In the genomic region with DNA sequence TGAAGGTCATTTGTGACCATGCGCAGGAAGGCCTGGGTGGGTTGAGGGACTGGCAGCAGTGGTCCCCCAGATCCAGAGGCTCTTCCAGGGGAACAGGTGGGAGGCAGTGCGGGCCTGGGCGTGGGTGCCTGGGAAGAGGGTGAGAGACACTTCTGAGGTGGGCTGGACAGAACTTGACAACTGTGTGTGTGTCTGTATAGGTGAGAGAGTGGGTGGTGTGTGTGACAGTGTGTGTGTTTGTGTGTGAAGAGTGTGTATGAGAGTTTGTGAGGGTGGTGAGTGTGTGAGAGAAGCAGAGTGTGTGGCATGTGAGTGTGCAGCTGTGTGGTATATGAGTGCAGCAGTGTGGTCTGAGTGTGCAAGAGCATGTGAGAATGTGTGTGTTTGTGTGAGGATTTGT, we compare ENCODE assay signal across 22 cellular contexts.
"Had no signal": no experiment of that assay in that cellular context is flagged by ENCODE, and none has a peak within 500 bp of the region (broad histone marks: within the 10 kb centered on the region; RNA-seq: fewer than 3 reads in every experiment).

No MANE protein-coding gene starts in this region.

- DNase-seq: cortex of kidney; effector CD8-positive, alpha-beta T cell; foreskin melanocyte; kidney; left cardiac atrium; left ventricle myocardium inferior; lower lobe of right lung; mesendoderm; naive B cell; occipital lobe; pancreas; right lobe of liver; stimulated activated CD4-positive, alpha-beta T cell treated with anti-CD3 and anti-CD28 coated beads, Interleukin-4, amount 100 ng/mL, for 1 hour; stimulated activated CD8-positive, alpha-beta memory T cell treated with anti-CD3 and anti-CD28 coated beads, Interleukin-4, amount 100 ng/mL, for 48 hours; upper lobe of right lung had no signal

- H3K27ac ChIP-seq: hepatocyte, left ventricle myocardium inferior, lower lobe of right lung, neural progenitor cell, pancreas, prostate gland, right lobe of liver, tibial nerve, upper lobe of right lung, vagina had no signal

- H3K36me3 Mint-ChIP-seq: naive B cell; neural progenitor cell; stimulated activated effector memory CD8-positive, alpha-beta T cell treated with anti-CD3 and anti-CD28 coated beads, Interleukin-12 subunit alpha, Interleukin-12 subunit beta, amount 100 ng/mL, for 72 hours had no signal

- H3K27me3 Mint-ChIP-seq: stimulated activated naive CD8-positive, alpha-beta T cell treated with anti-CD3 and anti-CD28 coated beads, Interleukin-15, Interleukin-2, amounts not matched to agents 100 ng/mL and 50 ng/mL, for 24 hours had no signal

- H3K9me3 ChIP-seq: left ventricle myocardium inferior, lower lobe of right lung, pancreas, prostate gland, right lobe of liver, tibial nerve, upper lobe of right lung, vagina had no signal

- H3K4me3 ChIP-seq: hepatocyte, left ventricle myocardium inferior, lower lobe of right lung, neural progenitor cell, pancreas, prostate gland, right lobe of liver, tibial nerve, upper lobe of right lung, vagina had no signal

- H3K9me3 Mint-ChIP-seq: neural progenitor cell; stimulated activated effector memory CD8-positive, alpha-beta T cell treated with anti-CD3 and anti-CD28 coated beads, Interleukin-12 subunit alpha, Interleukin-12 subunit beta, amount 100 ng/mL, for 72 hours; stimulated activated naive CD8-positive, alpha-beta T cell treated with anti-CD3 and anti-CD28 coated beads, Interleukin-15, Interleukin-2, amounts not matched to agents 100 ng/mL and 50 ng/mL, for 24 hours had no signal

- H3K36me3 ChIP-seq: left ventricle myocardium inferior, lower lobe of right lung, neural progenitor cell, pancreas, prostate gland, right lobe of liver, tibial nerve, upper lobe of right lung, vagina had no signal

- ATAC-seq: left cardiac atrium; pancreas; stimulated activated effector memory CD8-positive, alpha-beta T cell treated with anti-CD3 and anti-CD28 coated beads, Interleukin-12 subunit alpha, Interleukin-12 subunit beta, amount 100 ng/mL, for 72 hours; upper lobe of right lung had no signal

- H3K4me1 ChIP-seq: left ventricle myocardium inferior, lower lobe of right lung, pancreas, right lobe of liver, upper lobe of right lung, vagina had no signal

- H3K4me3 Mint-ChIP-seq: naive B cell; neural progenitor cell; stimulated activated effector memory CD8-positive, alpha-beta T cell treated with anti-CD3 and anti-CD28 coated beads, Interleukin-12 subunit alpha, Interleukin-12 subunit beta, amount 100 ng/mL, for 72 hours; stimulated activated naive CD8-positive, alpha-beta T cell treated with anti-CD3 and anti-CD28 coated beads, Interleukin-15, Interleukin-2, amounts not matched to agents 100 ng/mL and 50 ng/mL, for 24 hours had no signal

- H3K27ac Mint-ChIP-seq: naive B cell; neural progenitor cell; stimulated activated effector memory CD8-positive, alpha-beta T cell treated with anti-CD3 and anti-CD28 coated beads, Interleukin-12 subunit alpha, Interleukin-12 subunit beta, amount 100 ng/mL, for 72 hours; stimulated activated naive CD8-positive, alpha-beta T cell treated with anti-CD3 and anti-CD28 coated beads, Interleukin-15, Interleukin-2, amounts not matched to agents 100 ng/mL and 50 ng/mL, for 24 hours had no signal
